Comparison of ENCODE assay signal across 12 cellular contexts in the genomic region with DNA sequence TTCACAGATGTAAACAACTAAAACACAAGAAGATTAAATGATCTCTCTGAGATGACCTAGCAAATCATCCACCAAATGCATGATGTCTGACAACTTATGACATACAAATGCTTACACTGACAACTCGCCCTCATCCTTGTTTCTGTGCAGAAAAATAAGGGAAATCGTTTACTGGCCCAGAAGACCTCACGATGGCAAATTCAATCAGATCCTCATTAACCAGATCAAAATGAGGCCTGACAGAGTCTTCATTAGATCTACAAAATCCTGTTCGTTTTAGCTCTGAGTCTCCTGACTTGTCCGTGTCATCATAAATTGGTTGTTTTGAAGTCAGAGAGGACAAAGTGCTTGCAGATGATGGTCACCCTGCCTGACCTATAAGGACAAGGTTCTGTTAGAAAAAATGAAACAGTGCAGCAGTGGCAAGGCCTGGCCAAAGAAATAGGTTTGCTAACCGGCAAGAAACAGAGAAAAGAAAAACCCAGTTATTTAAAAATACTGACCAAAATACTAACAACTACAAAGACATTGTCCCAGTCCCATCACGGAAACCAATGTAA.
DNase-seq lines count a peak whose midpoint lies in the region; ATAC-seq lines count a peak whose summit lies in the region.
"Had no signal": no experiment of that assay in that cellular context is flagged by ENCODE, and none has a peak within 500 bp of the region (broad histone marks: within the 10 kb centered on the region; RNA-seq: fewer than 3 reads in every experiment).

No MANE protein-coding gene starts in this region.

- POLR2A ChIA-PET in T-cell (lab: Charles Lee): interaction anchor here in 1 of 2 donors (0.7 to 0.9 kb wide), 2 partner anchors 98 to 100 kb away, joined by 3 read pairs; no protein-coding TSS in a partner anchor

- CTCF ChIA-PET in T-cell (lab: Charles Lee): no interaction called here

- peaks cover 3 to 10% of the 10 kb centered on the region in 2 donors for H3K36me3 Mint-ChIP-seq in activated T-cell treated with anti-CD3 and anti-CD28 coated beads, Interleukin-2, amount 50 U/mL, for 72 hours (ENCODE audit: insufficient read depth in 2 of 2)
- H3K36me3 Mint-ChIP-seq in T-cell: no peaks in the 10 kb centered on the region
- H3K36me3 Mint-ChIP-seq in immature natural killer cell: no peaks in the 10 kb centered on the region

- H3K27ac Mint-ChIP-seq in activated T-cell treated with anti-CD3 and anti-CD28 coated beads, Interleukin-2, amount 50 U/mL, for 72 hours: peak overlapping the region; percentile 96
- H3K27ac Mint-ChIP-seq in T-cell (peak overlapping the region; percentile 100), immature natural killer cell (peak overlapping the region; percentile 93 to 100 (median 96))
- H3K27ac Mint-ChIP-seq in stimulated activated naive CD8-positive, alpha-beta T cell treated with anti-CD3 and anti-CD28 coated beads, Interleukin-15, amount 100 ng/mL, for 72 hours: peak overlapping the region in 1 of 2 donors; percentile 69

- DNase-seq in activated T-cell treated with anti-CD3 and anti-CD28 coated beads, Interleukin-2, amount 50 U/mL, for 72 hours: no peak
- no peak for DNase-seq in activated T-cell treated with anti-CD3 and anti-CD28 coated beads, Interleukin-2, amount 50 U/mL, for 1 hour
- DNase-seq in T-cell (no peak), immature natural killer cell (no peak), SIG-M5 treated with dmso at 0.1 percent for 504 hours (lab: John Stamatoyannopoulos, UW; ENCODE audit: unreplicated experiment) (no peak), RKO (ENCODE audit: low spot score) (no peak)
- DNase-seq in stimulated activated naive CD8-positive, alpha-beta T cell treated with anti-CD3 and anti-CD28 coated beads, Interleukin-15, amount 100 ng/mL, for 72 hours: no peak
- DNase-seq: activated effector memory CD4-positive, alpha-beta T cell treated with Interleukin-2 at 50 U/mL for 16 hours; KBM-7; NCI-H1694; NCI-H748 treated with DMSO at 0.1 percent for 48 hours had no signal

- H3K4me3 Mint-ChIP-seq in activated T-cell treated with anti-CD3 and anti-CD28 coated beads, Interleukin-2, amount 50 U/mL, for 72 hours: peak overlapping the region; percentile 95 to 96
- H3K4me3 Mint-ChIP-seq in T-cell (peak overlapping the region; percentile 88 to 90 (median 90)), immature natural killer cell (peak overlapping the region; percentile 81 to 96 (median 88))
- H3K4me3 Mint-ChIP-seq in stimulated activated naive CD8-positive, alpha-beta T cell treated with anti-CD3 and anti-CD28 coated beads, Interleukin-15, amount 100 ng/mL, for 72 hours: peak overlapping the region; percentile 85 to 92

- no peaks in the 10 kb centered on the region for H3K9me3 Mint-ChIP-seq in activated T-cell treated with anti-CD3 and anti-CD28 coated beads, Interleukin-2, amount 50 U/mL, for 72 hours
- H3K9me3 Mint-ChIP-seq in T-cell (peaks cover 0 to 6% (median 5%) of the 10 kb centered on the region in 3 donors), immature natural killer cell (no peaks in the 10 kb centered on the region)
- no peaks in the 10 kb centered on the region for H3K9me3 Mint-ChIP-seq in stimulated activated naive CD8-positive, alpha-beta T cell treated with anti-CD3 and anti-CD28 coated beads, Interleukin-15, amount 100 ng/mL, for 72 hours

- no peaks in the 10 kb centered on the region for H3K27me3 Mint-ChIP-seq in activated T-cell treated with anti-CD3 and anti-CD28 coated beads, Interleukin-2, amount 50 U/mL, for 72 hours (ENCODE audit: low read depth)
- H3K27me3 Mint-ChIP-seq in T-cell: no peaks in the 10 kb centered on the region
- peaks cover 0 to 9% (median 3%) of the 10 kb centered on the region in 3 donors for H3K27me3 Mint-ChIP-seq in immature natural killer cell (ENCODE audit: low read depth in 3 of 3)
- H3K27me3 Mint-ChIP-seq in stimulated activated naive CD8-positive, alpha-beta T cell treated with anti-CD3 and anti-CD28 coated beads, Interleukin-15, amount 100 ng/mL, for 72 hours: no peaks in the 10 kb centered on the region

- ATAC-seq in activated T-cell treated with anti-CD3 and anti-CD28 coated beads, Interleukin-2, amount 50 U/mL, for 72 hours (replicated peaks in 1 of 2): no peak
- ATAC-seq in T-cell (replicated peaks in 1 of 4) (no peak), GM19455 (IDR thresholded peaks at IDR 0.05; ENCODE audit: unreplicated experiment) (no peak)
- ATAC-seq in stimulated activated naive CD8-positive, alpha-beta T cell treated with anti-CD3 and anti-CD28 coated beads, Interleukin-15, amount 100 ng/mL, for 72 hours: no peak

- peaks cover 95% of the 10 kb centered on the region for H3K4me1 Mint-ChIP-seq in activated T-cell treated with anti-CD3 and anti-CD28 coated beads, Interleukin-2, amount 50 U/mL, for 72 hours (ENCODE audit: low read depth)
- H3K4me1 Mint-ChIP-seq in T-cell: peaks cover 87 to 91% (median 89%) of the 10 kb centered on the region in 3 donors
- H3K4me1 Mint-ChIP-seq in immature natural killer cell: peaks cover 60 to 77% of the 10 kb centered on the region in 2 donors
- peaks cover 91% of the 10 kb centered on the region for H3K4me1 Mint-ChIP-seq in stimulated activated naive CD8-positive, alpha-beta T cell treated with anti-CD3 and anti-CD28 coated beads, Interleukin-15, amount 100 ng/mL, for 72 hours
